In the genomic region with DNA sequence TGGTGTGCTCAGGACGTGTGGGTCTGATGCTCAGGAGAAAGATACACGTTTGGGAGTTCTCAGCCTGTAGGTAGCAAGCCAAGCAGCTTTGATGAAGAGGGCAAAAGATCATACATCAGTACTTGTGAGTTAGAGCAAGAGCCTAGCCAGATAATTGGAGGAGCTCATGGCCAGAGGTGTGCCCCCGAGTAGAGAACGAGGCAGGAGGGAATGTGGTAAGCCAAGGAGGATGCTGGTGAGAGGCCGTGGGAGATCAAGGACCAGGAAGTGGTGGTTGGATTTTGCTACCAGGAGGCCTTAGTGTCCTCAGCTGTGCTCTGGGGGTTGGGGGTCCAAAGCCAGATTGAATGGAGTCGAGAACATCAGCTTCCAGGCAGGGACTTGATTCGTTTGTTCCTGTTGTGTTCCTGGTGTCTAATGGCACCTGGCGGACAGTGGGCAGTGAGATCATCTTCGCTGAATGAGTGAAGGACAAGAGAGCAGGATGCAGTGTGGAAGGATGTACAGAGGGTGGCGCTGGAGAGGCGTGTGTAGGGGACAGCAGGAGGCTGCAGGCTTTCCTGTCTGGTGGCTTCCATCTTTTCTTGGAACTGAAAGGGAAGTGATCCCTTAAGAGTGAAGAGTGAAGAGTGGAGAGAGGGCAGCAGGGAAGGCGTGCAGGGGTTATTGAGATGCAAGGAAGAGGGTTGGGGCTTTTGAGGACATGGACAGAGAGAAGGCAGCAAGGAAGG, we compare ENCODE assay signal across 8 cellular contexts. TPM values are rescaled to one million over a fixed set of nuclear protein-coding genes. Genes with fewer than 3 reads are reported as not detected.
A peak's percentile ranks its signal among the peaks of the same experiment; 100 is the strongest.
DNase-seq lines count a peak whose midpoint lies in the region; ATAC-seq and TF ChIP-seq lines count a peak whose summit lies in the region.

No MANE protein-coding gene starts in this region.

- no peak overlapping the region for H3K4me3 ChIP-seq in NB4 (ENCODE audit: low read depth, low read length)

- no peak for TF ChIP-seq POLR2A in NB4 (IDR thresholded peaks at IDR 0.05; ENCODE audit: extremely low read depth, insufficient read length)

- peak; percentile 65 for DNase-seq in activated CD4-positive, alpha-beta T cell treated with anti-CD3 and anti-CD28 coated beads for 48 hours
- no peak for DNase-seq in activated CD4-positive, alpha-beta T cell treated with anti-CD3 and anti-CD28 coated beads, Interleukin-2, amount 50 U/mL, for 4 hours
- peak; percentile 71 for DNase-seq in NB4 (ENCODE audit: low read depth)
- DNase-seq in activated T-cell treated with anti-CD3 and anti-CD28 coated beads, Interleukin-2, amount 50 U/mL, for 48 hours: peak; percentile 62 to 69
- peak; percentile 57 for DNase-seq in left ventricle myocardium superior
- peak; percentile 3 for DNase-seq in stimulated activated naive CD4-positive, alpha-beta T cell treated with Interleukin-2 at 50 U/mL for 16 hours (lab: John Stamatoyannopoulos, UW)
- no peak for DNase-seq in DMS79 (lab: John Stamatoyannopoulos, UW)

- TF ChIP-seq CTCF in NB4 (IDR thresholded peaks at IDR 0.05; ENCODE audit: low read depth, low read length): peak; percentile 73

- no peak for ATAC-seq in left ventricle myocardium superior
- no peak for ATAC-seq in HG02884 (IDR thresholded peaks at IDR 0.05; ENCODE audit: unreplicated experiment)

- intact Hi-C loops in left ventricle myocardium superior (cut with micrococcal nuclease): no loop called here

RNA-seq across cellular contexts. Expression of gene FBXL19, which starts 11.6 kb away (rescaled TPM):
- 5.7 TPM for total RNA-seq in left ventricle myocardium superior

RNA-seq across cellular contexts. Expression of gene ORAI3, which starts 13.9 kb away (rescaled TPM):
- 10.8 TPM for total RNA-seq in left ventricle myocardium superior

RNA-seq across cellular contexts. Expression of gene SETD1A, which starts 22.6 kb away (rescaled TPM):
- total RNA-seq in left ventricle myocardium superior: 11.0 TPM

RNA-seq across cellular contexts. Expression of gene CTF1, which starts 38.6 kb away (rescaled TPM):
- 7.5 TPM for total RNA-seq in left ventricle myocardium superior

RNA-seq across cellular contexts. Expression of gene BCL7C, which starts 41.1 kb away (rescaled TPM):
- 29.6 TPM for total RNA-seq in left ventricle myocardium superior

Comparison
In these comparisons a context has a peak if more than half of its experiments do, and no peak if none do; other contexts are left out.
1. DNase-seq: peak in activated CD4-positive, alpha-beta T cell treated with anti-CD3 and anti-CD28 coated beads for 48 hours (single experiment), NB4 (single experiment), activated T-cell treated with anti-CD3 and anti-CD28 coated beads, Interleukin-2, amount 50 U/mL, for 48 hours (2 of 2), left ventricle myocardium superior (single experiment) and stimulated activated naive CD4-positive, alpha-beta T cell treated with Interleukin-2 at 50 U/mL for 16 hours (single experiment); none in activated CD4-positive, alpha-beta T cell treated with anti-CD3 and anti-CD28 coated beads, Interleukin-2, amount 50 U/mL, for 4 hours (0 of 2) and DMS79 (single experiment).